In genomic region chr1:201461783-201462441, GRCh38 we compare ENCODE assay signal across 8 cellular contexts.
A peak's percentile ranks its signal among the peaks of the same experiment; 100 is the strongest.
DNase-seq lines count a peak whose midpoint lies in the region; ATAC-seq lines count a peak whose summit lies in the region.

No MANE protein-coding gene starts in this region.

- no peaks in the 10 kb centered on the region for H3K27me3 ChIP-seq in BLaER1 treated with 17β-estradiol and CSF1 and Interleukin-3, amounts not matched to agents 10 nM and 100 nM

- H3K9ac ChIP-seq in BLaER1 treated with 17β-estradiol and CSF1 and Interleukin-3, amounts not matched to agents 10 nM and 100 nM: 0 out of 22 replicates have a peak overlapping the region, but pooled peaks of 1 of the 11 experiments have one; percentile 11

- H3K9me3 ChIP-seq in BLaER1 treated with 17β-estradiol and CSF1 and Interleukin-3, amounts not matched to agents 10 nM and 100 nM (replicated peaks in 1 of 11): no peaks in the 10 kb centered on the region

- peaks cover 7 to 56% (median 27%) of the 10 kb centered on the region in 11 experiments; a peak in 20 of 22 replicates for H4K20me1 ChIP-seq in BLaER1 treated with 17β-estradiol and CSF1 and Interleukin-3, amounts not matched to agents 10 nM and 100 nM

- peak overlapping the region in 10 of 11 experiments; percentile 12 to 78 (median 56); a peak in 12 of 22 replicates for H3K4me2 ChIP-seq in BLaER1 treated with 17β-estradiol and CSF1 and Interleukin-3, amounts not matched to agents 10 nM and 100 nM

- ATAC-seq in GM18867 (IDR thresholded peaks at IDR 0.05; ENCODE audit: unreplicated experiment) (no peak), GM21390 (IDR thresholded peaks at IDR 0.05; ENCODE audit: unreplicated experiment) (no peak), GM18519 (IDR thresholded peaks at IDR 0.05; ENCODE audit: low FRiP score, unreplicated experiment) (no peak)

- peaks cover 21 to 28% (median 26%) of the 10 kb centered on the region in 11 experiments for H3K36me3 ChIP-seq in BLaER1 treated with 17β-estradiol and CSF1 and Interleukin-3, amounts not matched to agents 10 nM and 100 nM

- H3K4me3 ChIP-seq in BLaER1 treated with 17β-estradiol and CSF1 and Interleukin-3, amounts not matched to agents 10 nM and 100 nM: no peak overlapping the region

- H3K4me1 ChIP-seq in BLaER1 treated with 17β-estradiol and CSF1 and Interleukin-3, amounts not matched to agents 10 nM and 100 nM: peaks cover 64 to 90% (median 75%) of the 10 kb centered on the region in 10 experiments

- DNase-seq in RKO (ENCODE audit: low spot score) (peak; percentile 82), fibroblast of the conjunctiva (ENCODE audit: low read depth) (peak; percentile 96), posterior cingulate gyrus (peak in 8 of 10 donors; percentile 56 to 97 (median 84)), NK-92 (lab: John Stamatoyannopoulos, UW; ENCODE audit: unreplicated experiment) (no peak)

- intact Hi-C loops in posterior cingulate gyrus (cut with DNase I): no loop called here

- H3K27ac ChIP-seq in BLaER1 treated with 17β-estradiol and CSF1 and Interleukin-3, amounts not matched to agents 10 nM and 100 nM: peak overlapping the region in 3 of 11 experiments; percentile 3 to 31 (median 14); a peak in 3 of 22 replicates
